In genomic region chr5:107979900-107980299, GRCh38 we compare ENCODE assay signal across 26 cellular contexts.
DNase-seq lines count a peak whose midpoint lies in the region; ATAC-seq lines count a peak whose summit lies in the region.
"Had no signal": no experiment of that assay in that cellular context is flagged by ENCODE, and none has a peak within 500 bp of the region (broad histone marks: within the 10 kb centered on the region; RNA-seq: fewer than 3 reads in every experiment).

No MANE protein-coding gene starts in this region.

- ATAC-seq in activated naive CD8-positive, alpha-beta T cell treated with anti-CD3 and anti-CD28 coated beads, Interleukin-2, amount 10 ng/mL, durations not matched to agents 7 days and 5 days (ENCODE audit: low read depth), result peak; percentile 81
- peak; percentile 83 for ATAC-seq in GM21723 (IDR thresholded peaks at IDR 0.05; ENCODE audit: unreplicated experiment)
- peak; percentile 73 for ATAC-seq in stimulated activated effector memory CD8-positive, alpha-beta T cell treated with anti-CD3 and anti-CD28 coated beads, Interleukin-12 subunit alpha, Interleukin-12 subunit beta, amount 100 ng/mL, for 72 hours
- ATAC-seq in left cardiac atrium, result no peak
- ATAC-seq: activated T-helper 17 cell treated with anti-CD3 and anti-CD28 coated beads, Interleukin-2, amount 50 U/mL, for 72 hours; left colon had no signal

- intact Hi-C loops in left cardiac atrium (cut with DNase I), result no loop called here

- DNase-seq in activated naive CD8-positive, alpha-beta T cell treated with anti-CD3 and anti-CD28 coated beads, Interleukin-2, amount 10 ng/mL, durations not matched to agents 7 days and 5 days, result no peak
- no peak for DNase-seq in activated naive CD8-positive, alpha-beta T cell treated with anti-CD3 and anti-CD28 coated beads for 36 hours
- no peak for DNase-seq in T-helper 2 cell treated with Interferon-gamma antibody and Interleukin-4, amounts not matched to agents 5 μg/mL and 100 μg/mL, for 36 hours (ENCODE audit: low spot score)
- DNase-seq in stimulated activated effector memory CD8-positive, alpha-beta T cell treated with anti-CD3 and anti-CD28 coated beads, Interleukin-12 subunit alpha, Interleukin-12 subunit beta, amount 100 ng/mL, for 72 hours (ENCODE audit: low spot score in 2 of 2), result no peak
- DNase-seq in left cardiac atrium, result no peak
- no peak for DNase-seq in DMS79 (lab: John Stamatoyannopoulos, UW)
- no peak for DNase-seq in SHP77 treated with DMSO at 0.1 percent for 48 hours (lab: John Stamatoyannopoulos, UW)
- DNase-seq: ACHN; activated CD4-positive, alpha-beta T cell treated with anti-CD3 and anti-CD28 coated beads for 4 hours; Caco-2; DMS79 treated with DMSO at 0.1 percent for 48 hours; dorsolateral prefrontal cortex; KG1; left colon; mesendoderm; MV-4-11; NCI-H2171; NCI-H524; RPMI8226; small intestine; stimulated activated CD4-positive, alpha-beta T cell treated with anti-CD3 and anti-CD28 coated beads, Interleukin-1b, Interleukin-23, amount 100 ng/mL, for 48 hours; testis; uterus had no signal

- H3K9me3 Mint-ChIP-seq in activated naive CD8-positive, alpha-beta T cell treated with anti-CD3 and anti-CD28 coated beads, Interleukin-2, amount 10 ng/mL, durations not matched to agents 7 days and 5 days, result no peaks in the 10 kb centered on the region
- H3K9me3 Mint-ChIP-seq in activated naive CD8-positive, alpha-beta T cell treated with anti-CD3 and anti-CD28 coated beads for 36 hours, result no peaks in the 10 kb centered on the region
- H3K9me3 Mint-ChIP-seq in T-helper 2 cell treated with Interferon-gamma antibody and Interleukin-4, amounts not matched to agents 5 μg/mL and 100 μg/mL, for 36 hours, result no peaks in the 10 kb centered on the region
- H3K9me3 Mint-ChIP-seq in stimulated activated effector memory CD8-positive, alpha-beta T cell treated with anti-CD3 and anti-CD28 coated beads, Interleukin-12 subunit alpha, Interleukin-12 subunit beta, amount 100 ng/mL, for 72 hours, result no peaks in the 10 kb centered on the region
- H3K9me3 Mint-ChIP-seq: activated T-helper 17 cell treated with anti-CD3 and anti-CD28 coated beads, Interleukin-2, amount 50 U/mL, for 72 hours had no signal

- peaks cover 26% of the 10 kb centered on the region for H3K4me1 Mint-ChIP-seq in activated naive CD8-positive, alpha-beta T cell treated with anti-CD3 and anti-CD28 coated beads, Interleukin-2, amount 10 ng/mL, durations not matched to agents 7 days and 5 days
- H3K4me1 Mint-ChIP-seq in activated naive CD8-positive, alpha-beta T cell treated with anti-CD3 and anti-CD28 coated beads for 36 hours, result peaks cover 12% of the 10 kb centered on the region
- peaks cover 46% of the 10 kb centered on the region for H3K4me1 Mint-ChIP-seq in T-helper 2 cell treated with Interferon-gamma antibody and Interleukin-4, amounts not matched to agents 5 μg/mL and 100 μg/mL, for 36 hours (ENCODE audit: low read depth)
- peaks cover 33% of the 10 kb centered on the region for H3K4me1 Mint-ChIP-seq in stimulated activated effector memory CD8-positive, alpha-beta T cell treated with anti-CD3 and anti-CD28 coated beads, Interleukin-12 subunit alpha, Interleukin-12 subunit beta, amount 100 ng/mL, for 72 hours

- H3K27ac Mint-ChIP-seq in activated naive CD8-positive, alpha-beta T cell treated with anti-CD3 and anti-CD28 coated beads, Interleukin-2, amount 10 ng/mL, durations not matched to agents 7 days and 5 days, result peak overlapping the region; percentile 50
- no peak overlapping the region for H3K27ac Mint-ChIP-seq in activated naive CD8-positive, alpha-beta T cell treated with anti-CD3 and anti-CD28 coated beads for 36 hours
- H3K27ac Mint-ChIP-seq in T-helper 2 cell treated with Interferon-gamma antibody and Interleukin-4, amounts not matched to agents 5 μg/mL and 100 μg/mL, for 36 hours, result peak overlapping the region; percentile 50
- no peak overlapping the region for H3K27ac Mint-ChIP-seq in stimulated activated effector memory CD8-positive, alpha-beta T cell treated with anti-CD3 and anti-CD28 coated beads, Interleukin-12 subunit alpha, Interleukin-12 subunit beta, amount 100 ng/mL, for 72 hours
- H3K27ac Mint-ChIP-seq: activated naive CD8-positive, alpha-beta T cell; activated T-helper 17 cell treated with anti-CD3 and anti-CD28 coated beads, Interleukin-2, amount 50 U/mL, for 72 hours had no signal

- peak overlapping the region; percentile 49 for H3K4me3 Mint-ChIP-seq in activated naive CD8-positive, alpha-beta T cell treated with anti-CD3 and anti-CD28 coated beads, Interleukin-2, amount 10 ng/mL, durations not matched to agents 7 days and 5 days
- H3K4me3 Mint-ChIP-seq in activated naive CD8-positive, alpha-beta T cell treated with anti-CD3 and anti-CD28 coated beads for 36 hours, result no peak overlapping the region
- H3K4me3 Mint-ChIP-seq in T-helper 2 cell treated with Interferon-gamma antibody and Interleukin-4, amounts not matched to agents 5 μg/mL and 100 μg/mL, for 36 hours, result peak overlapping the region; percentile 47
- H3K4me3 Mint-ChIP-seq in stimulated activated effector memory CD8-positive, alpha-beta T cell treated with anti-CD3 and anti-CD28 coated beads, Interleukin-12 subunit alpha, Interleukin-12 subunit beta, amount 100 ng/mL, for 72 hours, result no peak overlapping the region
- H3K4me3 Mint-ChIP-seq: activated naive CD8-positive, alpha-beta T cell; activated T-helper 17 cell treated with anti-CD3 and anti-CD28 coated beads, Interleukin-2, amount 50 U/mL, for 72 hours had no signal

- POLR2A ChIA-PET in activated naive CD8-positive, alpha-beta T cell treated with anti-CD3 and anti-CD28 coated beads, Interleukin-2, amount 10 ng/mL, durations not matched to agents 7 days and 5 days (lab: Charles Lee), result interaction anchor here (0.8 kb wide), 1 partner anchor 11 kb away, joined by 5 read pairs; no protein-coding TSS in a partner anchor

- no peaks in the 10 kb centered on the region for H3K27me3 Mint-ChIP-seq in activated naive CD8-positive, alpha-beta T cell treated with anti-CD3 and anti-CD28 coated beads, Interleukin-2, amount 10 ng/mL, durations not matched to agents 7 days and 5 days
- no peaks in the 10 kb centered on the region for H3K27me3 Mint-ChIP-seq in activated naive CD8-positive, alpha-beta T cell treated with anti-CD3 and anti-CD28 coated beads for 36 hours
- no peaks in the 10 kb centered on the region for H3K27me3 Mint-ChIP-seq in T-helper 2 cell treated with Interferon-gamma antibody and Interleukin-4, amounts not matched to agents 5 μg/mL and 100 μg/mL, for 36 hours (ENCODE audit: low read depth)
- H3K27me3 Mint-ChIP-seq: activated naive CD8-positive, alpha-beta T cell; activated T-helper 17 cell treated with anti-CD3 and anti-CD28 coated beads, Interleukin-2, amount 50 U/mL, for 72 hours had no signal

- peaks cover 4% of the 10 kb centered on the region for H3K36me3 Mint-ChIP-seq in activated naive CD8-positive, alpha-beta T cell treated with anti-CD3 and anti-CD28 coated beads, Interleukin-2, amount 10 ng/mL, durations not matched to agents 7 days and 5 days
- H3K36me3 Mint-ChIP-seq in activated naive CD8-positive, alpha-beta T cell treated with anti-CD3 and anti-CD28 coated beads for 36 hours, result peaks cover 1% of the 10 kb centered on the region
- H3K36me3 Mint-ChIP-seq in T-helper 2 cell treated with Interferon-gamma antibody and Interleukin-4, amounts not matched to agents 5 μg/mL and 100 μg/mL, for 36 hours (ENCODE audit: low read depth), result peaks cover 3% of the 10 kb centered on the region
- no peaks in the 10 kb centered on the region for H3K36me3 Mint-ChIP-seq in stimulated activated effector memory CD8-positive, alpha-beta T cell treated with anti-CD3 and anti-CD28 coated beads, Interleukin-12 subunit alpha, Interleukin-12 subunit beta, amount 100 ng/mL, for 72 hours

Comparison
In these comparisons a context has a peak if more than half of its experiments do, and no peak if none do; other contexts are left out.
1. H3K27ac Mint-ChIP-seq: peak in activated naive CD8-positive, alpha-beta T cell treated with anti-CD3 and anti-CD28 coated beads, Interleukin-2, amount 10 ng/mL, durations not matched to agents 7 days and 5 days (single experiment) and T-helper 2 cell treated with Interferon-gamma antibody and Interleukin-4, amounts not matched to agents 5 μg/mL and 100 μg/mL, for 36 hours (single experiment); none in activated naive CD8-positive, alpha-beta T cell treated with anti-CD3 and anti-CD28 coated beads for 36 hours (single experiment) and stimulated activated effector memory CD8-positive, alpha-beta T cell treated with anti-CD3 and anti-CD28 coated beads, Interleukin-12 subunit alpha, Interleukin-12 subunit beta, amount 100 ng/mL, for 72 hours (single experiment).
2. H3K4me3 Mint-ChIP-seq: peak in activated naive CD8-positive, alpha-beta T cell treated with anti-CD3 and anti-CD28 coated beads, Interleukin-2, amount 10 ng/mL, durations not matched to agents 7 days and 5 days (single experiment) and T-helper 2 cell treated with Interferon-gamma antibody and Interleukin-4, amounts not matched to agents 5 μg/mL and 100 μg/mL, for 36 hours (single experiment); none in activated naive CD8-positive, alpha-beta T cell treated with anti-CD3 and anti-CD28 coated beads for 36 hours (single experiment) and stimulated activated effector memory CD8-positive, alpha-beta T cell treated with anti-CD3 and anti-CD28 coated beads, Interleukin-12 subunit alpha, Interleukin-12 subunit beta, amount 100 ng/mL, for 72 hours (single experiment).
3. ATAC-seq: peak in activated naive CD8-positive, alpha-beta T cell treated with anti-CD3 and anti-CD28 coated beads, Interleukin-2, amount 10 ng/mL, durations not matched to agents 7 days and 5 days (single experiment), GM21723 (single experiment) and stimulated activated effector memory CD8-positive, alpha-beta T cell treated with anti-CD3 and anti-CD28 coated beads, Interleukin-12 subunit alpha, Interleukin-12 subunit beta, amount 100 ng/mL, for 72 hours (single experiment); none in left cardiac atrium (0 of 2).